8 cellular contexts compared by ENCODE assay signal in the genomic region with DNA sequence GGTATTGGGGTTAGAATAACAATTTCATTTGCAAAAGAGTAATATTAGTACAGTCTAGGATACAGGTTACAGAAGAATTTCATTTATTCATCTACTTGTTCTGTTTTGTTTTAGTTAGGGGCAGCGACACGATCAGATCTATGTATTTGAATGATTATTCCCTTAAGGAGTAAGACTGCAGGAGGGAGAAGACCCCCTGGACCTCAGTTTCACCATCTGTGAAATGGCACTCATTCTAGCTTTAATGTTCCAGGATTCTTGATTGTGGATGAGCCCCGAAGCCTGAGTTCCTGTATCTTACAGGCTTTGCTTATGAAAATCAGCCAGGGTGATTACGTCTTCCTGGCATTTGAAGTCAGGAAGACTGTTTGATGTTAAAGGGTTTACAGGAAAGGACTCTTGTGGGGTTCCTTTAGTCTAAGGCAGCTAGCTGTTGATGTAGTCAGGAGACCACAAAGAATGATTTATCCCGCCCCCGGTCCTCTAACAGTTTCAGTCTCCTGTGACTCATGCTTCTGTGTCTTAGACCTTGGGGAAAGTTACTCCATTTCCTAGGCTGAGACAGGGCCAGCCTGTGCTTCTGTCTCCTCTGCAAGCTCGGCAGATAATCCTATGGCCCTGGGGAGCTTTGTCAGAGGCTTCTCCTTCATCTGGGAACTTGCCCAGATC. TPM values are rescaled to one million over a fixed set of nuclear protein-coding genes. Genes with fewer than 3 reads are reported as not detected.
A peak's percentile ranks its signal among the peaks of the same experiment; 100 is the strongest.
DNase-seq lines count a peak whose midpoint lies in the region; ATAC-seq and TF ChIP-seq lines count a peak whose summit lies in the region.

No MANE protein-coding gene starts in this region.

- peak; percentile 95 to 98 for ATAC-seq in CD4-positive, CD25-positive, alpha-beta regulatory T cell (ENCODE audit: low read depth in 2 of 2)
- ATAC-seq in GM21390 (IDR thresholded peaks at IDR 0.05; ENCODE audit: unreplicated experiment) = peak; percentile 95
- peak; percentile 100 for ATAC-seq in stimulated activated naive CD8-positive, alpha-beta T cell treated with anti-CD3 and anti-CD28 coated beads, Interleukin-15, amount 100 ng/mL, for 72 hours

- H3K9me3 Mint-ChIP-seq in CD4-positive, CD25-positive, alpha-beta regulatory T cell = peaks cover 0 to 1% (median 0%) of the 10 kb centered on the region in 7 donors
- H3K9me3 Mint-ChIP-seq in stimulated activated naive CD8-positive, alpha-beta T cell treated with anti-CD3 and anti-CD28 coated beads, Interleukin-15, amount 100 ng/mL, for 72 hours = peaks cover 8 to 14% of the 10 kb centered on the region in 2 donors

- H3K4me3 ChIP-seq in CD4-positive, CD25-positive, alpha-beta regulatory T cell (ENCODE audit: low read depth, low read length) = no peak overlapping the region
- H3K4me3 ChIP-seq in HL-60 (replicated peaks; ENCODE audit: insufficient read depth, low read length) (peak overlapping the region; percentile 3; the same call in 1 of the 2 replicates), WERI-Rb-1 (ENCODE audit: low read depth, low read length) (no peak overlapping the region)

- no peak for TF ChIP-seq CTCF in HL-60 (IDR thresholded peaks at IDR 0.05; ENCODE audit: insufficient read depth, low read length)
- no peak for TF ChIP-seq CTCF in WERI-Rb-1 (IDR thresholded peaks at IDR 0.05; ENCODE audit: low read depth, low read length)

- H3K36me3 ChIP-seq in CD4-positive, CD25-positive, alpha-beta regulatory T cell (ENCODE audit: control insufficient read depth, insufficient read depth, low read length) = no peaks in the 10 kb centered on the region
- H3K36me3 ChIP-seq in WERI-Rb-1 = no peaks in the 10 kb centered on the region

- H3K27ac Mint-ChIP-seq in CD4-positive, CD25-positive, alpha-beta regulatory T cell = peak overlapping the region; percentile 1 to 67 (median 8)
- H3K27ac Mint-ChIP-seq in stimulated activated naive CD8-positive, alpha-beta T cell treated with anti-CD3 and anti-CD28 coated beads, Interleukin-15, amount 100 ng/mL, for 72 hours = peak overlapping the region; percentile 87 to 97

- peaks cover 6 to 24% (median 16%) of the 10 kb centered on the region in 4 donors for H3K4me1 Mint-ChIP-seq in CD4-positive, CD25-positive, alpha-beta regulatory T cell
- peaks cover 57% of the 10 kb centered on the region for H3K4me1 Mint-ChIP-seq in stimulated activated naive CD8-positive, alpha-beta T cell treated with anti-CD3 and anti-CD28 coated beads, Interleukin-15, amount 100 ng/mL, for 72 hours

- peak in 1 of 3 donors; percentile 72 for DNase-seq in CD4-positive, CD25-positive, alpha-beta regulatory T cell
- DNase-seq in HL-60 (ENCODE audit: low read depth in 1 of 2, low spot score in 1 of 2) (peak; percentile 84), WERI-Rb-1 (peak; percentile 70), mucosa of gallbladder (ENCODE audit: low spot score) (peak; percentile 45), ecto neural progenitor cell (ENCODE audit: low spot score) (no peak)
- peak; percentile 61 for DNase-seq in central memory CD4-positive, alpha-beta T cell
- DNase-seq in stimulated activated naive CD8-positive, alpha-beta T cell treated with anti-CD3 and anti-CD28 coated beads, Interleukin-15, amount 100 ng/mL, for 72 hours = peak; percentile 68 to 81

- H3K36me3 Mint-ChIP-seq in CD4-positive, CD25-positive, alpha-beta regulatory T cell = no peaks in the 10 kb centered on the region

- no peaks in the 10 kb centered on the region for H3K9me3 ChIP-seq in CD4-positive, CD25-positive, alpha-beta regulatory T cell (ENCODE audit: control insufficient read depth in 2 of 2, low read length in 2 of 2)
- peaks cover 4% of the 10 kb centered on the region for H3K9me3 ChIP-seq in WERI-Rb-1 (ENCODE audit: severe bottlenecking)

- H3K27ac ChIP-seq in CD4-positive, CD25-positive, alpha-beta regulatory T cell (ENCODE audit: insufficient read depth, low read length, poor library complexity, severe bottlenecking) = no peak overlapping the region
- H3K27ac ChIP-seq in HL-60 (replicated peaks) (peak overlapping the region; percentile 53), WERI-Rb-1 (peak overlapping the region; percentile 57)

- no peaks in the 10 kb centered on the region for H3K27me3 ChIP-seq in CD4-positive, CD25-positive, alpha-beta regulatory T cell (ENCODE audit: control insufficient read depth, insufficient read depth, low read length)
- no peaks in the 10 kb centered on the region for H3K27me3 ChIP-seq in HL-60 (ENCODE audit: insufficient read depth, poor library complexity, severe bottlenecking)
- H3K27me3 ChIP-seq in WERI-Rb-1 (ENCODE audit: insufficient read depth, low read depth, severe bottlenecking) = no peaks in the 10 kb centered on the region

- peaks cover 4% of the 10 kb centered on the region for H3K27me3 Mint-ChIP-seq in CD4-positive, CD25-positive, alpha-beta regulatory T cell
- no peaks in the 10 kb centered on the region for H3K27me3 Mint-ChIP-seq in stimulated activated naive CD8-positive, alpha-beta T cell treated with anti-CD3 and anti-CD28 coated beads, Interleukin-15, amount 100 ng/mL, for 72 hours

- peak overlapping the region in 2 of 4 donors; percentile 31 to 55 for H3K4me3 Mint-ChIP-seq in CD4-positive, CD25-positive, alpha-beta regulatory T cell
- peak overlapping the region; percentile 73 to 76 for H3K4me3 Mint-ChIP-seq in stimulated activated naive CD8-positive, alpha-beta T cell treated with anti-CD3 and anti-CD28 coated beads, Interleukin-15, amount 100 ng/mL, for 72 hours

- peaks cover 10% of the 10 kb centered on the region for H3K4me1 ChIP-seq in CD4-positive, CD25-positive, alpha-beta regulatory T cell (ENCODE audit: control insufficient read depth, insufficient read depth, low read length, poor library complexity, severe bottlenecking)

RNA-seq across cellular contexts. Expression of a gene that starts 11.5 kb away (rescaled TPM):
- total RNA-seq in CD4-positive, CD25-positive, alpha-beta regulatory T cell = 3.8 TPM
- 10 to 100 TPM in 1 of 4 donors, 1 to 10 TPM in 3; 3.7 to 12.2 (median 7.6) TPM for polyA plus RNA-seq in CD4-positive, CD25-positive, alpha-beta regulatory T cell
- total RNA-seq in mucosa of gallbladder = 9.5 TPM

RNA-seq across cellular contexts. Expression of a gene that starts 31.3 kb away (rescaled TPM):
- total RNA-seq in CD4-positive, CD25-positive, alpha-beta regulatory T cell = 85.8 TPM
- polyA plus RNA-seq in CD4-positive, CD25-positive, alpha-beta regulatory T cell = 10 to 100 TPM in 2 of 4 donors, 1 to 10 TPM in 2; 7.7 to 12.3 (median 9.5) TPM
- 69.4 TPM for total RNA-seq in mucosa of gallbladder

RNA-seq across cellular contexts. Expression of a gene that starts 56.2 kb away (rescaled TPM):
- 1.8 TPM for total RNA-seq in CD4-positive, CD25-positive, alpha-beta regulatory T cell
- 1 to 10 TPM in 2 of 4 donors, under 1 TPM in 2; 0.37 to 1.9 (median 1.4) TPM for polyA plus RNA-seq in CD4-positive, CD25-positive, alpha-beta regulatory T cell
- total RNA-seq in mucosa of gallbladder = 0.29 TPM
